ENCODE assay signal across 1 cellular context in genomic region chr21:45982758-45983731, GRCh38.
TF ChIP-seq lines count a peak whose summit lies in the region.

No MANE protein-coding gene starts in this region.

TF ChIP-seq in HepG2, 621 proteins besides CTCF, POLR2A, EP300 and RAD21 (continued from another document):
- TF ChIP-seq, protein P1, sequence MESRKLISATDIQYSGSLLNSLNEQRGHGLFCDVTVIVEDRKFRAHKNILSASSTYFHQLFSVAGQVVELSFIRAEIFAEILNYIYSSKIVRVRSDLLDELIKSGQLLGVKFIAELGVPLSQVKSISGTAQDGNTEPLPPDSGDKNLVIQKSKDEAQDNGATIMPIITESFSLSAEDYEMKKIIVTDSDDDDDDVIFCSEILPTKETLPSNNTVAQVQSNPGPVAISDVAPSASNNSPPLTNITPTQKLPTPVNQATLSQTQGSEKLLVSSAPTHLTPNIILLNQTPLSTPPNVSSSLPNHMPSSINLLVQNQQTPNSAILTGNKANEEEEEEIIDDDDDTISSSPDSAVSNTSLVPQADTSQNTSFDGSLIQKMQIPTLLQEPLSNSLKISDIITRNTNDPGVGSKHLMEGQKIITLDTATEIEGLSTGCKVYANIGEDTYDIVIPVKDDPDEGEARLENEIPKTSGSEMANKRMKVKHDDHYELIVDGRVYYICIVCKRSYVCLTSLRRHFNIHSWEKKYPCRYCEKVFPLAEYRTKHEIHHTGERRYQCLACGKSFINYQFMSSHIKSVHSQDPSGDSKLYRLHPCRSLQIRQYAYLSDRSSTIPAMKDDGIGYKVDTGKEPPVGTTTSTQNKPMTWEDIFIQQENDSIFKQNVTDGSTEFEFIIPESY (CRISPR knock-in tag; IDR thresholded peaks at IDR 0.05): peak; percentile 47; the same call in 1 of the 2 replicates
- 0 out of 2 replicates have a peak, but pooled peaks have one; percentile 18 for TF ChIP-seq HNRNPL (IDR thresholded peaks at IDR 0.05; ENCODE audit: low read depth, low read length)
- 0 out of 2 replicates have a peak, but pooled peaks have one; percentile 44 for TF ChIP-seq ZNF891 (CRISPR knock-in tag; IDR thresholded peaks at IDR 0.05)
- TF ChIP-seq HIC2 (CRISPR knock-in tag; IDR thresholded peaks at IDR 0.05; ENCODE audit: low read depth): no peak
